8 cellular contexts compared by ENCODE assay signal in genomic region chr22:20702546-20703413, GRCh38.
A peak's percentile ranks its signal among the peaks of the same experiment; 100 is the strongest.
DNase-seq lines count a peak whose midpoint lies in the region; ATAC-seq and TF ChIP-seq lines count a peak whose summit lies in the region.
"Not testable (repeated sequence)": the region's sequence is repeated elsewhere in the genome, so short reads cannot be mapped to it uniquely, and the experiment has no call there.

No MANE protein-coding gene starts in this region.

- not testable (repeated sequence) for H3K36me3 Mint-ChIP-seq in activated B cell treated with CpG ODN at 0.5 μM for 24 hours (ENCODE audit: low read depth)

- intact Hi-C loops in activated B cell treated with CpG ODN at 0.5 μM for 24 hours (cut with micrococcal nuclease): loop anchor here (2.0 to 5.0 kb wide), 4 partner anchors 156 to 845 kb away; partner anchors contain the start of genes PI4KA and SNAP29

- H3K4me1 Mint-ChIP-seq in activated B cell treated with CpG ODN at 0.5 μM for 24 hours: peaks cover 10% of the 10 kb centered on the region

- not testable (repeated sequence) for H3K27me3 Mint-ChIP-seq in activated B cell treated with CpG ODN at 0.5 μM for 24 hours

- ATAC-seq in GM19025 (IDR thresholded peaks at IDR 0.05; ENCODE audit: low read depth, unreplicated experiment) (peak; percentile 62), HG03196 (IDR thresholded peaks at IDR 0.05; ENCODE audit: unreplicated experiment) (peak; percentile 58), activated B cell treated with CpG ODN at 0.5 μM for 24 hours (ENCODE audit: low read depth) (peak; percentile 82)

- not testable (repeated sequence) for TF ChIP-seq CTCF in AG09309 (IDR thresholded peaks at IDR 0.05; ENCODE audit: control insufficient read depth, insufficient read depth, low read depth, low read length, missing control alignments); activated B cell treated with CpG ODN at 0.5 μM for 24 hours (IDR thresholded peaks at IDR 0.05)

- POLR2A ChIA-PET in activated B cell treated with CpG ODN at 0.5 μM for 24 hours (lab: Charles Lee): interaction anchor here (0.6 to 1.3 kb wide), 4 partner anchors 40 to 683 kb away, joined by 3 to 7 read pairs (median 4); partner anchors contain the start of gene MED15

- H3K27ac Mint-ChIP-seq in activated B cell treated with CpG ODN at 0.5 μM for 24 hours: peak overlapping the region; percentile 100

- peak overlapping the region; percentile 98 for H3K4me3 Mint-ChIP-seq in activated B cell treated with CpG ODN at 0.5 μM for 24 hours

- CTCF ChIA-PET in activated B cell treated with CpG ODN at 0.5 μM for 24 hours (lab: Charles Lee): interaction anchor here (0.6 kb wide), 1 partner anchor 247 kb away, joined by 3 read pairs; no protein-coding TSS in a partner anchor

- not testable (repeated sequence) for H3K9me3 Mint-ChIP-seq in activated B cell treated with CpG ODN at 0.5 μM for 24 hours

- H3K4me3 ChIP-seq in AG09309 (ENCODE audit: control insufficient read depth, low read depth, low read length): peak overlapping the region; percentile 71

- DNase-seq in AG09309 (ENCODE audit: low read depth) (peak; percentile 47), NCI-H226 (peak; percentile 78), activated B cell treated with CpG ODN at 0.5 μM for 24 hours (peak; percentile 93), islet precursor cell (peak; percentile 98)
- DNase-seq in central memory CD4-positive, alpha-beta T cell: peak; percentile 94
- DNase-seq in stimulated activated CD4-positive, alpha-beta T cell treated with anti-CD3 and anti-CD28 coated beads, Interleukin-12 subunit alpha, Interleukin-12 subunit beta, amount 100 ng/mL, for 48 hours (ENCODE audit: low read depth in 2 of 3, low spot score in 1 of 3): peak; percentile 95 to 98 (median 97)

Comparison
In these comparisons a context has a peak if more than half of its experiments do, and no peak if none do; other contexts are left out.
1. Peak in every context shown above with its lines: DNase-seq, ATAC-seq and H3K4me3 ChIP-seq.
2. DNase-seq: peak in every context shown above with its lines; median percentile 98 in islet precursor cell; 97 in stimulated activated CD4-positive, alpha-beta T cell treated with anti-CD3 and anti-CD28 coated beads, Interleukin-12 subunit alpha, Interleukin-12 subunit beta, amount 100 ng/mL, for 48 hours; 94 in central memory CD4-positive, alpha-beta T cell; 93 in activated B cell treated with CpG ODN at 0.5 μM for 24 hours; 78 in NCI-H226; 47 in AG09309.